Comparison of ENCODE assay signal across 1 cellular context in the genomic region with DNA sequence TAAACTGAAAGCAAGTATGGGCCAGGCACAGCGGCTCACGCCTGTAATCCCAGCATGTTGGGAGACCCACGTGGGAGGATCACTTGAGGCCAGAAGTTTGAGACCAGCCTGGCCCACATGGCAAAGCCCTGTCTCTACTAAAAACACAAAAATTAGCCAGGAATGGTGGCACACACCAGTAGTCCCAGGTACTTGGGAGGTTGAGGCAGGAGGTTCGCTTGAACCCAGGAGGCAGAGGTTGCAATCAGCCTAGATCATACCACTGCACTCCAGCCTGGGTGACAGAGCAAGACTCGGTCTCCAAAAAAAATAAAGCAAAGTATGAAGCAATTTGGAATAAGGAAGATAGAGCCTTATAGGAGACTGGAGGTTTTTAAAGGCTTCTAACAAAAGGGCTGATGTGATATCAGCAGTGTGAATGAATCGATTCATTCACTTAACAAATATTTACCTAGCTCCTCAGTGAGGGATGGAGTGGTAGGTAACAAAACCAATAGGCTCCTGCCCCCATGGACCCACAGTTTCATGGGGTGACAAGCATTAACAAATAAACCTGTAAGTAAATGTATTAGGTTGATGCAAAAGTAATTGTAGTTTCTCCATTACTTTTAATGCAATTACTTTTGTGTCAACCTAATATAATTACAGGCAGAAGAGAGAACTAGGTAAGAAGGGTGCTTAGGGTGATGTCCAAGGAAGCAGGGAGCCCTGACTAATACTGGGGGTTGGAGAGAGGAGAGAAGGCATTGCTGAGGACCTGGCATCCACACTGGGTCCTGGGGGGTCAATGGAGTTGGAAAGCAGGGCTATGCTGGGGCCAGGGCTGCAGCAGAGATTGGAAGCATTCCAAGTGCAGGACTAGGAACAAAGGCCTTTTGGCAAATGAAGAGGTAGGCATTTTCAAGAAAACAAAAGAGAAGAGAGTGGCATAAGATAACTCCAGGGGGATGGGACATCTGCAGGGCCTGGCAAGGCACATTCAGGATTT.
TF ChIP-seq lines count a peak whose summit lies in the region.

No MANE protein-coding gene starts in this region.

TF ChIP-seq in SK-N-SH, 30 proteins besides CTCF, POLR2A, EP300 and RAD21 (continued from another document):
- TF ChIP-seq, protein P1, sequence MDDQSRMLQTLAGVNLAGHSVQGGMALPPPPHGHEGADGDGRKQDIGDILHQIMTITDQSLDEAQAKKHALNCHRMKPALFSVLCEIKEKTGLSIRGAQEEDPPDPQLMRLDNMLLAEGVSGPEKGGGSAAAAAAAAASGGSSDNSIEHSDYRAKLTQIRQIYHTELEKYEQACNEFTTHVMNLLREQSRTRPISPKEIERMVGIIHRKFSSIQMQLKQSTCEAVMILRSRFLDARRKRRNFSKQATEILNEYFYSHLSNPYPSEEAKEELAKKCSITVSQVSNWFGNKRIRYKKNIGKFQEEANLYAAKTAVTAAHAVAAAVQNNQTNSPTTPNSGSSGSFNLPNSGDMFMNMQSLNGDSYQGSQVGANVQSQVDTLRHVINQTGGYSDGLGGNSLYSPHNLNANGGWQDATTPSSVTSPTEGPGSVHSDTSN (IDR thresholded peaks at IDR 0.05): no peak
- no peak for TF ChIP-seq RCOR1 (IDR thresholded peaks at IDR 0.05; ENCODE audit: low read length)
- TF ChIP-seq, protein P2, sequence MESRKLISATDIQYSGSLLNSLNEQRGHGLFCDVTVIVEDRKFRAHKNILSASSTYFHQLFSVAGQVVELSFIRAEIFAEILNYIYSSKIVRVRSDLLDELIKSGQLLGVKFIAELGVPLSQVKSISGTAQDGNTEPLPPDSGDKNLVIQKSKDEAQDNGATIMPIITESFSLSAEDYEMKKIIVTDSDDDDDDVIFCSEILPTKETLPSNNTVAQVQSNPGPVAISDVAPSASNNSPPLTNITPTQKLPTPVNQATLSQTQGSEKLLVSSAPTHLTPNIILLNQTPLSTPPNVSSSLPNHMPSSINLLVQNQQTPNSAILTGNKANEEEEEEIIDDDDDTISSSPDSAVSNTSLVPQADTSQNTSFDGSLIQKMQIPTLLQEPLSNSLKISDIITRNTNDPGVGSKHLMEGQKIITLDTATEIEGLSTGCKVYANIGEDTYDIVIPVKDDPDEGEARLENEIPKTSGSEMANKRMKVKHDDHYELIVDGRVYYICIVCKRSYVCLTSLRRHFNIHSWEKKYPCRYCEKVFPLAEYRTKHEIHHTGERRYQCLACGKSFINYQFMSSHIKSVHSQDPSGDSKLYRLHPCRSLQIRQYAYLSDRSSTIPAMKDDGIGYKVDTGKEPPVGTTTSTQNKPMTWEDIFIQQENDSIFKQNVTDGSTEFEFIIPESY (IDR thresholded peaks at IDR 0.05; ENCODE audit: borderline replicate concordance, low read depth): no peak
- TF ChIP-seq GATA2 (CRISPR knock-in tag; IDR thresholded peaks at IDR 0.05): no peak
- TF ChIP-seq, protein P3, sequence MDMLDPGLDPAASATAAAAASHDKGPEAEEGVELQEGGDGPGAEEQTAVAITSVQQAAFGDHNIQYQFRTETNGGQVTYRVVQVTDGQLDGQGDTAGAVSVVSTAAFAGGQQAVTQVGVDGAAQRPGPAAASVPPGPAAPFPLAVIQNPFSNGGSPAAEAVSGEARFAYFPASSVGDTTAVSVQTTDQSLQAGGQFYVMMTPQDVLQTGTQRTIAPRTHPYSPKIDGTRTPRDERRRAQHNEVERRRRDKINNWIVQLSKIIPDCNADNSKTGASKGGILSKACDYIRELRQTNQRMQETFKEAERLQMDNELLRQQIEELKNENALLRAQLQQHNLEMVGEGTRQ (IDR thresholded peaks at IDR 0.05; ENCODE audit: borderline replicate concordance, low read depth, low read length): no peak
- no peak for TF ChIP-seq MXI1 (IDR thresholded peaks at IDR 0.05; ENCODE audit: low read depth, low read length)
- TF ChIP-seq, protein P4, sequence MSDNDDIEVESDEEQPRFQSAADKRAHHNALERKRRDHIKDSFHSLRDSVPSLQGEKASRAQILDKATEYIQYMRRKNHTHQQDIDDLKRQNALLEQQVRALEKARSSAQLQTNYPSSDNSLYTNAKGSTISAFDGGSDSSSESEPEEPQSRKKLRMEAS (IDR thresholded peaks at IDR 0.05; ENCODE audit: low read depth): no peak
- TF ChIP-seq TCF12 (IDR thresholded peaks at IDR 0.05): no peak
- TF ChIP-seq JUND (IDR thresholded peaks at IDR 0.05): no peak
- TF ChIP-seq POLR2AphosphoS5 (IDR thresholded peaks at IDR 0.05; ENCODE audit: low read depth, low read length): no peak
- TF ChIP-seq CHD2 (IDR thresholded peaks at IDR 0.05; ENCODE audit: low read length, partially characterized antibody): no peak
- TF ChIP-seq TEAD4 (IDR thresholded peaks at IDR 0.05; ENCODE audit: borderline replicate concordance, insufficient read depth): no peak
